ENCODE assay signal across 9 cellular contexts in the genomic region with DNA sequence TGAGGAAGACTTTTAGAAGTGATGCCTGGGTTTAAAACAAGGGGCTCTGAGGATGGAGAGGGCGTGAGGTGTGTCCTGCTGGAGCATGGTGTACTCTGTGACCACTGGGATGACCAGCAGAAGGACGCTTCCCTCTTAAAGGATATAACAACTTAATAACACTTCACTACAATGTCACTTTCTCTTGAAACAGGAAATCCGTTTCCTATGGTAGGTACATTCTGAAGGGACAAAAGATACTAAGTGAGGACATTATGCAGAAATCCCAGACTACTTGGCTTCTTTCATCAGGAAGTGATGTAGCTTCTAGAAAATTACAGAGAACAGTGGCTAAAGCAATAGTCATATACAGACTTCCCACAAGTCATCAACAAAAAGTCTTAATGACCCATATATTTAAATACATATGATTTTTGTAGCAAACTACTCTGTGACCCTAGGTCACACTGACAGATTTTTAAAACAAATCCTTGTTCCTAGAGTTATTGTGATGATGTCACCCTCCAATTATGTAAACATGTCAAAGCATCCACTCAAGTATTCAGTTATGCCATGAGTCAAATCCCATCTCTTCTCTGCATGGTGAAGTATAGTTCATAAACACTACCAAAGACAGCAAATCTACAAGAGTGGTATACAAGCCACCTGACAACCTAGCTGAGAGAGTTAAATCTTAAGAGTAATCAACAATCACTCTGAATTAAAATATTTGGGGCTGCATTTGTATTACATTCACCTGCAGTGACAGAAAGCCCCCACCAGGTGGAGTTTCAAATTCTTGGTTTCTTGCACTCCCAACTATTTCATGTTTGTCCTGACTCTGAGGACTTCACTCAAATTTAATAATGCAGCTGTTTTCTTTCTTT. TPM values are rescaled to one million over a fixed set of nuclear protein-coding genes. Genes with fewer than 3 reads are reported as not detected.
DNase-seq lines count a peak whose midpoint lies in the region; ATAC-seq, FAIRE-seq and TF ChIP-seq lines count a peak whose summit lies in the region.
"Had no signal": no experiment of that assay in that cellular context is flagged by ENCODE, and none has a peak within 500 bp of the region (broad histone marks: within the 10 kb centered on the region; RNA-seq: fewer than 3 reads in every experiment).

No MANE protein-coding gene starts in this region.

- WGBS in pancreas, 2 donors, result 82 to 94% methylated on average over 3 of the region's 3 CpGs

- peaks cover 2% of the 10 kb centered on the region for H3K4me1 Mint-ChIP-seq in activated CD4-positive, alpha-beta memory T cell treated with anti-CD3 and anti-CD28 coated beads, Interleukin-2, amount 10 ng/mL, durations not matched to agents 7 days and 5 days

- peaks cover 0 to 6% (median 4%) of the 10 kb centered on the region in 3 donors for H3K36me3 ChIP-seq in pancreas

- no peaks in the 10 kb centered on the region for H3K27me3 ChIP-seq in pancreas

- peak; percentile 61 to 84 (median 80) for ATAC-seq in pancreas
- no peak for ATAC-seq in HG03378 (IDR thresholded peaks at IDR 0.05; ENCODE audit: unreplicated experiment)

- peaks cover 50% of the 10 kb centered on the region for H3K36me3 Mint-ChIP-seq in activated CD4-positive, alpha-beta memory T cell treated with anti-CD3 and anti-CD28 coated beads, Interleukin-2, amount 10 ng/mL, durations not matched to agents 7 days and 5 days (ENCODE audit: low read depth)

- DNase-seq in NCI-H2196 (lab: John Stamatoyannopoulos, UW; ENCODE audit: unreplicated experiment) (peak; percentile 14), NCI-H2196 treated with DMSO at 0.1 percent for 48 hours (lab: John Stamatoyannopoulos, UW; ENCODE audit: unreplicated experiment) (no peak), M059J (ENCODE audit: low read depth) (peak; percentile 89), fibroblast of the conjunctiva (ENCODE audit: low read depth) (peak; percentile 55), pancreas (peak in 1 of 6 donors; percentile 48), islet precursor cell (no peak)
- DNase-seq in activated CD4-positive, alpha-beta memory T cell treated with anti-CD3 and anti-CD28 coated beads, Interleukin-2, amount 10 ng/mL, durations not matched to agents 7 days and 5 days, result peak; percentile 40

- CTCF ChIA-PET in activated CD4-positive, alpha-beta memory T cell treated with anti-CD3 and anti-CD28 coated beads, Interleukin-2, amount 10 ng/mL, durations not matched to agents 7 days and 5 days (lab: Charles Lee), result interaction anchor here (0.6 to 2.6 kb wide), 19 partner anchors 8 to 1366 kb away, joined by 3 to 19 read pairs (median 4); partner anchors contain the start of gene PITPNB

- intact Hi-C loops in pancreas (cut with DNase I), result loop anchor here in 1 of 3 donors (2.0 kb wide), 1 partner anchor 123 kb away; no protein-coding TSS in a partner anchor

- peak; percentile 59 for FAIRE-seq in pancreas (lab: Jason Lieb, UNC)

- no peak overlapping the region for H3K4me3 Mint-ChIP-seq in activated CD4-positive, alpha-beta memory T cell treated with anti-CD3 and anti-CD28 coated beads, Interleukin-2, amount 10 ng/mL, durations not matched to agents 7 days and 5 days
- H3K4me3 Mint-ChIP-seq: dendritic cell treated with granulocyte-macrophage colony-stimulating factor and Interleukin-4, amounts not matched to agents 40 ng/mL and 50 ng/mL, for 4 days had no signal

- TF ChIP-seq CTCF in pancreas (IDR thresholded peaks at IDR 0.05), result peak; percentile 67 to 78 (median 72)

- no peaks in the 10 kb centered on the region for H3K9me3 Mint-ChIP-seq in activated CD4-positive, alpha-beta memory T cell treated with anti-CD3 and anti-CD28 coated beads, Interleukin-2, amount 10 ng/mL, durations not matched to agents 7 days and 5 days
- H3K9me3 Mint-ChIP-seq: dendritic cell treated with granulocyte-macrophage colony-stimulating factor and Interleukin-4, amounts not matched to agents 40 ng/mL and 50 ng/mL, for 4 days had no signal

- H3K27ac Mint-ChIP-seq in activated CD4-positive, alpha-beta memory T cell treated with anti-CD3 and anti-CD28 coated beads, Interleukin-2, amount 10 ng/mL, durations not matched to agents 7 days and 5 days, result no peak overlapping the region
- H3K27ac Mint-ChIP-seq: dendritic cell treated with granulocyte-macrophage colony-stimulating factor and Interleukin-4, amounts not matched to agents 40 ng/mL and 50 ng/mL, for 4 days had no signal

- no peak overlapping the region for H3K4me3 ChIP-seq in pancreas

- H3K27me3 Mint-ChIP-seq in activated CD4-positive, alpha-beta memory T cell treated with anti-CD3 and anti-CD28 coated beads, Interleukin-2, amount 10 ng/mL, durations not matched to agents 7 days and 5 days, result no peaks in the 10 kb centered on the region
- H3K27me3 Mint-ChIP-seq: dendritic cell treated with granulocyte-macrophage colony-stimulating factor and Interleukin-4, amounts not matched to agents 40 ng/mL and 50 ng/mL, for 4 days had no signal

- no peak overlapping the region for H3K27ac ChIP-seq in pancreas

- no peaks in the 10 kb centered on the region for H3K9me3 ChIP-seq in pancreas

- peaks cover 6 to 18% (median 14%) of the 10 kb centered on the region in 3 donors for H3K4me1 ChIP-seq in pancreas

- POLR2A ChIA-PET in activated CD4-positive, alpha-beta memory T cell treated with anti-CD3 and anti-CD28 coated beads, Interleukin-2, amount 10 ng/mL, durations not matched to agents 7 days and 5 days (lab: Charles Lee), result interaction anchor here (0.6 to 2.9 kb wide), 2 partner anchors 33 kb away, joined by 4 to 13 read pairs; partner anchors contain the start of gene PITPNB

RNA-seq across cellular contexts. Expression of gene PITPNB, which starts 32.8 kb away (rescaled TPM):
- total RNA-seq in M059J (2014; rRNA removed; shearing (Covaris generic)), result 11.8 and 18.9 TPM in 2 replicates
- 10 to 100 TPM; 85.7 to 96.0 TPM for total RNA-seq in activated CD4-positive, alpha-beta memory T cell treated with anti-CD3 and anti-CD28 coated beads, Interleukin-2, amount 10 ng/mL, durations not matched to agents 7 days and 5 days
- total RNA-seq in pancreas, result 10 to 100 TPM; 20.4 to 38.0 (median 26.9) TPM
- polyA plus RNA-seq in pancreas, result 10 to 100 TPM; 14.3 to 24.2 TPM

Comparison
In these comparisons a context has a peak if more than half of its experiments do, and no peak if none do; other contexts are left out.
1. DNase-seq: peak in NCI-H2196 (single experiment), M059J (single experiment), activated CD4-positive, alpha-beta memory T cell treated with anti-CD3 and anti-CD28 coated beads, Interleukin-2, amount 10 ng/mL, durations not matched to agents 7 days and 5 days (single experiment) and fibroblast of the conjunctiva (single experiment); none in NCI-H2196 treated with DMSO at 0.1 percent for 48 hours (single experiment) and islet precursor cell (single experiment).